ENCODE assay signal across 25 cellular contexts in the genomic region with DNA sequence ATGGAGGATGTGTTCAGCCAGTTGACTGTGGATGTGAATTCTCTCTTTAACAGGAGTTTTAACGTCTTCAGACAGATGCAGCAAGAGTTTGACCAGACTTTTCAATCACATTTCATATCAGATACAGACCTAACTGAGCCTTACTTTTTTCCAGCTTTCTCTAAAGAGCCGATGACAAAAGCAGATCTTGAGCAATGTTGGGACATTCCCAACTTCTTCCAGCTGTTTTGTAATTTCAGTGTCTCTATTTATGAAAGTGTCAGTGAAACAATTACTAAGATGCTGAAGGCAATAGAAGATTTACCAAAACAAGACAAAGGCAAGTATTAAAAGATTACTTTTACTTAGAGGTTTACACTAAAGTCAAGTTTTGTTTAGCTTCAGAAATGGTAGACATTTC. TPM values are rescaled to one million over a fixed set of nuclear protein-coding genes. Genes with fewer than 3 reads are reported as not detected.
"Had no signal": no experiment of that assay in that cellular context is flagged by ENCODE, and none has a peak within 500 bp of the region (broad histone marks: within the 10 kb centered on the region; RNA-seq: fewer than 3 reads in every experiment).

No MANE protein-coding gene starts in this region.

- H3K4me1 ChIP-seq: colonic mucosa, gastrocnemius medialis, heart left ventricle, left lung, right atrium auricular region, tibial nerve, uterus had no signal

- H3K27me3 ChIP-seq: body of pancreas, colonic mucosa, gastrocnemius medialis, left lung, right atrium auricular region, tibial nerve, uterus had no signal

- H3K9me3 ChIP-seq: body of pancreas, colonic mucosa, gastrocnemius medialis, heart left ventricle, left lung, right atrium auricular region, tibial nerve, uterus had no signal

- H3K36me3 ChIP-seq: colonic mucosa, gastrocnemius medialis, heart left ventricle, left lung, right atrium auricular region, tibial nerve, uterus, WERI-Rb-1 had no signal

- ATAC-seq: body of pancreas, gastrocnemius medialis, heart left ventricle, left lung had no signal

- H3K4me3 ChIP-seq: body of pancreas, colonic mucosa, gastrocnemius medialis, heart left ventricle, left lung, right atrium auricular region, skin epidermis, tibial nerve, uterus had no signal

- DNase-seq: activated CD4-positive, alpha-beta T cell treated with anti-CD3 and anti-CD28 coated beads, Interleukin-2, amount 50 U/mL, for 4 hours; activated naive CD4-positive, alpha-beta T cell; activated naive CD8-positive, alpha-beta T cell treated with anti-CD3 and anti-CD28 coated beads for 36 hours; activated T-cell treated with anti-CD3 and anti-CD28 coated beads for 4 hours; body of pancreas; central memory CD4-positive, alpha-beta T cell; colonic mucosa; endodermal cell; gastrocnemius medialis; heart left ventricle; left lung; midbrain; occipital lobe; stimulated activated CD4-positive, alpha-beta T cell treated with anti-CD3 and anti-CD28 coated beads, Interleukin-15, amount 100 ng/mL, for 24 hours; stimulated activated CD4-positive, alpha-beta T cell treated with anti-CD3 and anti-CD28 coated beads, Interleukin-2, amount 100 ng/mL, for 48 hours; SW 1271; uterus; WERI-Rb-1 had no signal

- H3K27ac ChIP-seq: body of pancreas, colonic mucosa, gastrocnemius medialis, heart left ventricle, left lung, right atrium auricular region, skin epidermis, tibial nerve, uterus, WERI-Rb-1 had no signal

RNA-seq across cellular contexts. Expression of a gene that starts 30.4 kb away (rescaled TPM):
- total RNA-seq: activated naive CD8-positive, alpha-beta T cell treated with anti-CD3 and anti-CD28 coated beads for 36 hours; colonic mucosa; lung microvascular endothelial cell; posterior vena cava; T-helper 2 cell treated with Interferon-gamma antibody and Interleukin-4, amounts not matched to agents 100 ng/mL and 5 ng/mL, for 36 hours had no signal

RNA-seq across cellular contexts. Expression of a gene that starts 47.0 kb away (rescaled TPM):
- total RNA-seq: activated naive CD8-positive, alpha-beta T cell treated with anti-CD3 and anti-CD28 coated beads for 36 hours; body of pancreas; colonic mucosa; endodermal cell; gastrocnemius medialis; heart left ventricle; kidney epithelial cell; left lung; lung microvascular endothelial cell; occipital lobe; posterior vena cava; right atrium auricular region; T-helper 2 cell treated with Interferon-gamma antibody and Interleukin-4, amounts not matched to agents 100 ng/mL and 5 ng/mL, for 36 hours; tibial nerve; uterus had no signal
